Comparison of ENCODE assay signal across 8 cellular contexts in genomic region chrX:1657367-1658082, GRCh38. TPM values are rescaled to one million over a fixed set of nuclear protein-coding genes. Genes with fewer than 3 reads are reported as not detected.
DNase-seq lines count a peak whose midpoint lies in the region; ATAC-seq and TF ChIP-seq lines count a peak whose summit lies in the region.

No MANE protein-coding gene starts in this region.

- no peak overlapping the region for H3K4me3 ChIP-seq in fibroblast of the aortic adventitia (ENCODE audit: low read depth, low read length)

- DNase-seq in NCI-H2227 (lab: John Stamatoyannopoulos, UW; ENCODE audit: unreplicated experiment) (peak; percentile 39), NCI-H2227 treated with DMSO at 0.1 percent for 48 hours (lab: John Stamatoyannopoulos, UW) (no peak), NCI-H2171 treated with DMSO at 0.1 percent for 48 hours (lab: John Stamatoyannopoulos, UW) (peak; percentile 99), fibroblast of the aortic adventitia (ENCODE audit: low read depth) (peak; percentile 16), OCI-M2 (lab: John Stamatoyannopoulos, UW; ENCODE audit: unreplicated experiment) (no peak)
- DNase-seq in activated CD8-positive, alpha-beta memory T cell treated with anti-CD3 and anti-CD28 coated beads for 24 hours: peak; percentile 74
- peak; percentile 40 for DNase-seq in stimulated activated CD4-positive, alpha-beta T cell treated with anti-CD3 and anti-CD28 coated beads, Interleukin-12 subunit alpha, Interleukin-12 subunit beta, amount 100 ng/mL, for 4 hours

- TF ChIP-seq CTCF in fibroblast of the aortic adventitia (IDR thresholded peaks at IDR 0.05; ENCODE audit: insufficient read depth, low read length): no peak

- ATAC-seq in HG02759 (IDR thresholded peaks at IDR 0.05; ENCODE audit: unreplicated experiment): peak; percentile 49

RNA-seq across cellular contexts. Expression of gene ASMT, which starts 42.7 kb away (rescaled TPM):
- not detected in 2 replicates for total RNA-seq in fibroblast of the aortic adventitia (ENCODE audit: low replicate concordance)

Comparison
In these comparisons a context has a peak if more than half of its experiments do, and no peak if none do; other contexts are left out.
1. DNase-seq: peak in NCI-H2227 (single experiment), NCI-H2171 treated with DMSO at 0.1 percent for 48 hours (single experiment), activated CD8-positive, alpha-beta memory T cell treated with anti-CD3 and anti-CD28 coated beads for 24 hours (single experiment), fibroblast of the aortic adventitia (single experiment) and stimulated activated CD4-positive, alpha-beta T cell treated with anti-CD3 and anti-CD28 coated beads, Interleukin-12 subunit alpha, Interleukin-12 subunit beta, amount 100 ng/mL, for 4 hours (single experiment); none in NCI-H2227 treated with DMSO at 0.1 percent for 48 hours (single experiment) and OCI-M2 (single experiment).